ENCODE assay signal across 27 cellular contexts in the genomic region with DNA sequence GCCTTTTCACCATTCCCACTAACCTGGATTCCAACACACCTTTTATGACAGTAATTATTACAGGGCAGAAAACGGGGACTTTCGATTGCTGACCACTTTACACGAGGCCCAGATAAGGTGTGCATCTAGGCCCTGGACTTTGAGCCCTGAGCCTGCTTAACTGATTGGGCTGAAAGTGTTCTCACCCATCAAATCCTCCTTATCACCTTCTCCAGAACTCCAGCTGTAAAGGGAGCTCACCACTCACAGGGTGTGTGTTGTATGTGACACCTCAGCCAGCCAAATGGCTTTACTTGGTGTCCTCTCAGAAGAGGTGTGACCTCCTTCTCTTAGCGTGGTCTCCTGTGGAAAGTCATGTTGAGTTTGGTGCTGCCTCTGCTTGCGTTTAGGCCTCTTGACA. TPM values are rescaled to one million over a fixed set of nuclear protein-coding genes. Genes with fewer than 3 reads are reported as not detected.
DNase-seq lines count a peak whose midpoint lies in the region; ATAC-seq and TF ChIP-seq lines count a peak whose summit lies in the region.
"Had no signal": no experiment of that assay in that cellular context is flagged by ENCODE, and none has a peak within 500 bp of the region (broad histone marks: within the 10 kb centered on the region; RNA-seq: fewer than 3 reads in every experiment).

No MANE protein-coding gene starts in this region.

- H3K4me2 ChIP-seq in hepatocyte: peak overlapping the region; percentile 28
- H3K4me2 ChIP-seq in neural progenitor cell: no peak overlapping the region
- no peak overlapping the region for H3K4me2 ChIP-seq in OCI-LY7 (ENCODE audit: low read length)
- H3K4me2 ChIP-seq: BLaER1 had no signal

- no peaks in the 10 kb centered on the region for H3K4me1 ChIP-seq in right cardiac atrium (ENCODE audit: control insufficient read depth, insufficient read depth, low read length)
- H3K4me1 ChIP-seq in hepatocyte (ENCODE audit: insufficient read depth): peaks cover 36% of the 10 kb centered on the region
- peaks cover 18% of the 10 kb centered on the region for H3K4me1 ChIP-seq in neural progenitor cell
- no peaks in the 10 kb centered on the region for H3K4me1 ChIP-seq in OCI-LY7 (ENCODE audit: insufficient read depth, low read length, poor library complexity, severe bottlenecking)
- H3K4me1 ChIP-seq: ascending aorta, BLaER1, right lobe of liver had no signal

- H3K79me2 ChIP-seq in hepatocyte: peaks cover 67% of the 10 kb centered on the region
- peaks cover 87% of the 10 kb centered on the region for H3K79me2 ChIP-seq in neural progenitor cell (ENCODE audit: low read depth)
- peaks cover 6% of the 10 kb centered on the region; the same call in 1 of the 2 replicates for H3K79me2 ChIP-seq in OCI-LY7 (ENCODE audit: insufficient read depth, low read depth, low read length)

- peaks cover 1% of the 10 kb centered on the region for H3K27me3 Mint-ChIP-seq in neural progenitor cell (ENCODE audit: insufficient read depth, low read depth)
- H3K27me3 Mint-ChIP-seq: activated CD4-positive, alpha-beta memory T cell treated with anti-CD3 and anti-CD28 coated beads, Interleukin-2, amount 10 ng/mL, durations not matched to agents 7 days and 5 days; activated naive CD8-positive, alpha-beta T cell treated with anti-CD3 and anti-CD28 coated beads for 36 hours; central memory CD8-positive, alpha-beta T cell; IgD-negative memory B cell had no signal

- peaks cover 7% of the 10 kb centered on the region for H3K36me3 Mint-ChIP-seq in neural progenitor cell

- H3F3A ChIP-seq in neural progenitor cell (ENCODE audit: low read depth): no peaks in the 10 kb centered on the region

- no peak overlapping the region for H3K27ac ChIP-seq in right cardiac atrium (ENCODE audit: low read length)
- H3K27ac ChIP-seq in hepatocyte: peak overlapping the region; percentile 90
- peak overlapping the region; percentile 37 for H3K27ac ChIP-seq in neural progenitor cell
- H3K27ac ChIP-seq in OCI-LY7 (ENCODE audit: low read depth, low read length, poor library complexity, severe bottlenecking): no peak overlapping the region
- H3K27ac ChIP-seq: ascending aorta, BLaER1, right lobe of liver, upper lobe of left lung had no signal

- no peaks in the 10 kb centered on the region for H3K9me3 ChIP-seq in right cardiac atrium (ENCODE audit: control insufficient read depth, low read length)
- no peaks in the 10 kb centered on the region for H3K9me3 ChIP-seq in hepatocyte (ENCODE audit: low read depth)
- H3K9me3 ChIP-seq in neural progenitor cell (ENCODE audit: low read depth): no peaks in the 10 kb centered on the region
- H3K9me3 ChIP-seq in OCI-LY7 (ENCODE audit: low read length): no peaks in the 10 kb centered on the region
- H3K9me3 ChIP-seq: ascending aorta, BLaER1, right lobe of liver, upper lobe of left lung had no signal

- POLR2A ChIA-PET in OCI-LY7 (lab: Charles Lee): no interaction called here

- no TSS peak for BruUV-seq in OCI-LY7 (replicated peaks; lab: Mats Ljungman, UMichigan)

- H3K4me3 ChIP-seq in right cardiac atrium (ENCODE audit: low read length) (no peak overlapping the region), hepatocyte (no peak overlapping the region), neural progenitor cell (no peak overlapping the region), OCI-LY7 (ENCODE audit: low read depth, low read length, poor library complexity, severe bottlenecking) (no peak overlapping the region)
- H3K4me3 ChIP-seq: ascending aorta, BLaER1, right lobe of liver, upper lobe of left lung had no signal

- H3K4me3 Mint-ChIP-seq in neural progenitor cell: no peak overlapping the region
- H3K4me3 Mint-ChIP-seq: activated CD4-positive, alpha-beta memory T cell treated with anti-CD3 and anti-CD28 coated beads, Interleukin-2, amount 10 ng/mL, durations not matched to agents 7 days and 5 days; activated naive CD8-positive, alpha-beta T cell treated with anti-CD3 and anti-CD28 coated beads for 36 hours; central memory CD8-positive, alpha-beta T cell; IgD-negative memory B cell; mesothelial cell of epicardium; nephron had no signal

- H3K27me3 ChIP-seq in right cardiac atrium (ENCODE audit: control insufficient read depth, insufficient read depth) (no peaks in the 10 kb centered on the region), hepatocyte (no peaks in the 10 kb centered on the region), neural progenitor cell (no peaks in the 10 kb centered on the region)
- H3K27me3 ChIP-seq: ascending aorta, BLaER1, right lobe of liver, upper lobe of left lung had no signal

- peaks cover 3% of the 10 kb centered on the region for H3K9me3 Mint-ChIP-seq in neural progenitor cell
- H3K9me3 Mint-ChIP-seq: central memory CD8-positive, alpha-beta T cell; IgD-negative memory B cell; mesothelial cell of epicardium had no signal

- H4K20me1 ChIP-seq in hepatocyte (ENCODE audit: insufficient read depth, poor library complexity, severe bottlenecking) (peaks cover 5% of the 10 kb centered on the region), neural progenitor cell (ENCODE audit: low read depth) (peaks cover 11% of the 10 kb centered on the region), OCI-LY7 (ENCODE audit: insufficient read depth, low read length) (no peaks in the 10 kb centered on the region)

- 66% methylated on average over 5 of the region's 5 CpGs for WGBS in right cardiac atrium
- WGBS in hepatocyte (ENCODE audit: low lambda C conversion rate, missing lambda C conversion rate): 44% methylated on average over 5 of the region's 5 CpGs

- ATAC-seq in right cardiac atrium (peak; percentile 74 to 85), Right ventricle myocardium inferior (no peak), HG03342 (IDR thresholded peaks at IDR 0.05; ENCODE audit: unreplicated experiment) (no peak)

- CTCF ChIA-PET in OCI-LY7 (lab: Charles Lee; ENCODE audit: unreplicated experiment): no interaction called here

- no peaks in the 10 kb centered on the region for H3K9me2 ChIP-seq in hepatocyte (replicated peaks; ENCODE audit: insufficient read depth)
- H3K9me2 ChIP-seq in OCI-LY7 (ENCODE audit: insufficient read depth, low read length): no peaks in the 10 kb centered on the region

- H3K36me3 ChIP-seq in hepatocyte (replicated peaks; ENCODE audit: insufficient read depth, low read depth) (no peaks in the 10 kb centered on the region), neural progenitor cell (no peaks in the 10 kb centered on the region), OCI-LY7 (ENCODE audit: insufficient read depth, low read length) (peaks cover 18% of the 10 kb centered on the region)
- H3K36me3 ChIP-seq: ascending aorta, right lobe of liver, upper lobe of left lung had no signal

- H2AFZ ChIP-seq in hepatocyte: no peak overlapping the region
- H2AFZ ChIP-seq in neural progenitor cell (replicated peaks): no peak overlapping the region
- H2AFZ ChIP-seq in OCI-LY7 (ENCODE audit: low read length): no peak overlapping the region

- peaks cover 22% of the 10 kb centered on the region for H3K4me1 Mint-ChIP-seq in neural progenitor cell
- H3K4me1 Mint-ChIP-seq: activated CD4-positive, alpha-beta memory T cell treated with anti-CD3 and anti-CD28 coated beads, Interleukin-2, amount 10 ng/mL, durations not matched to agents 7 days and 5 days; activated naive CD8-positive, alpha-beta T cell treated with anti-CD3 and anti-CD28 coated beads for 36 hours had no signal

- no peak overlapping the region for H3K9ac ChIP-seq in neural progenitor cell
- H3K9ac ChIP-seq: BLaER1 had no signal

- TF ChIP-seq CTCF in hepatocyte (IDR thresholded peaks at IDR 0.05; ENCODE audit: poor library complexity) (no peak), neural progenitor cell (IDR thresholded peaks at IDR 0.05) (no peak), OCI-LY7 (conservative IDR thresholded peaks at IDR 0.05; ENCODE audit: low read length) (no peak)

- H3K27ac Mint-ChIP-seq in neural progenitor cell: peak overlapping the region; percentile 44
- H3K27ac Mint-ChIP-seq: activated CD4-positive, alpha-beta memory T cell treated with anti-CD3 and anti-CD28 coated beads, Interleukin-2, amount 10 ng/mL, durations not matched to agents 7 days and 5 days; activated naive CD8-positive, alpha-beta T cell treated with anti-CD3 and anti-CD28 coated beads for 36 hours; activated T-helper 2 cell treated with anti-CD3 and anti-CD28 coated beads, Interferon-gamma antibody, Interleukin-2, Interleukin-4, amounts not matched to agents 10 μg/mL and 5 μg/mL and 100 μg/mL, durations not matched to agents 14 hours and 24 hours and 36 hours; mesothelial cell of epicardium had no signal

- no peak for DNase-seq in right cardiac atrium
- DNase-seq in Right ventricle myocardium inferior (ENCODE audit: missing footprints): no peak
- DNase-seq in hepatocyte (ENCODE audit: low spot score): peak; percentile 79
- no peak for DNase-seq in neural progenitor cell (ENCODE audit: low spot score)
- DNase-seq in NCI-H1436 treated with DMSO at 0.1 percent for 48 hours (lab: John Stamatoyannopoulos, UW): no peak
- DNase-seq in 8988T: no peak
- no peak for DNase-seq in OCI-LY7 (ENCODE audit: low spot score)
- DNase-seq: ACHN; activated CD4-positive, alpha-beta memory T cell treated with anti-CD3 and anti-CD28 coated beads, Interleukin-2, amount 10 ng/mL, durations not matched to agents 7 days and 5 days; activated naive CD8-positive, alpha-beta T cell treated with anti-CD3 and anti-CD28 coated beads for 36 hours; DMS79 treated with DMSO at 0.1 percent for 48 hours; kidney glomerular epithelial cell; NCI-H1105; NCI-H2029 treated with DMSO at 0.1 percent for 48 hours; NCI-H226; right lobe of liver; upper lobe of left lung had no signal

- intact Hi-C loops in right cardiac atrium (cut with DNase I): no loop called here
- intact Hi-C loops in Right ventricle myocardium inferior (cut with DNase I): no loop called here
- intact Hi-C loops in OCI-LY7 (cut with micrococcal nuclease; ENCODE audit: unreplicated experiment): no loop called here

RNA-seq across cellular contexts. Expression of gene SIPA1L3, which starts 36.5 kb away (rescaled TPM):
- total RNA-seq in right cardiac atrium (10 to 100 TPM in 3 of 4 donors, 1 to 10 TPM in 1; 7.5 to 19.8 (median 12.4) TPM), Right ventricle myocardium inferior (9.3 TPM), hepatocyte (14.2 and 23.3 TPM in 2 replicates), neural progenitor cell (ENCODE audit: low replicate concordance) (19.2 and 27.0 TPM in 2 replicates), OCI-LY7 (2022) (70.7 and 84.4 TPM in 2 replicates)
- polyA plus RNA-seq in right cardiac atrium (7.8 TPM), hepatocyte (13.7 and 15.6 TPM in 2 replicates)
- 21.2 and 36.3 TPM in 2 replicates for total RNA-seq in OCI-LY7 (2014; rRNA removed; shearing (Covaris generic))

RNA-seq across cellular contexts. Expression of gene WDR87, which starts 37.1 kb away (rescaled TPM):
- not detected for total RNA-seq in right cardiac atrium
- polyA plus RNA-seq in right cardiac atrium: not detected
- not detected for total RNA-seq in Right ventricle myocardium inferior
- not detected in 2 replicates for total RNA-seq in hepatocyte
- 0.11 TPM in 1 of 2 replicates, not detected in the other for polyA plus RNA-seq in hepatocyte
- not detected in 2 replicates for total RNA-seq in neural progenitor cell (ENCODE audit: low replicate concordance)
- 0.08 TPM in 1 of 2 replicates, not detected in the other for total RNA-seq in OCI-LY7 (2014; rRNA removed; shearing (Covaris generic))
- total RNA-seq in OCI-LY7 (2022): 0.08 and 0.09 TPM in 2 replicates
- total RNA-seq: activated CD4-positive, alpha-beta memory T cell treated with anti-CD3 and anti-CD28 coated beads, Interleukin-2, amount 10 ng/mL, durations not matched to agents 7 days and 5 days; activated naive CD8-positive, alpha-beta T cell treated with anti-CD3 and anti-CD28 coated beads for 36 hours; activated T-helper 2 cell treated with anti-CD3 and anti-CD28 coated beads, Interferon-gamma antibody, Interleukin-2, Interleukin-4, amounts not matched to agents 10 μg/mL and 5 μg/mL and 100 μg/mL, durations not matched to agents 14 hours and 24 hours and 36 hours; ascending aorta; dermis microvascular lymphatic vessel endothelial cell; M059J; mesothelial cell of epicardium; right lobe of liver; upper lobe of left lung had no signal
- polyA plus RNA-seq: IgD-negative memory B cell had no signal

Comparison
In these comparisons a context has a peak if more than half of its experiments do, and no peak if none do; other contexts are left out.
1. ATAC-seq: peak in right cardiac atrium (2 of 2); none in Right ventricle myocardium inferior (single experiment) and HG03342 (single experiment).
2. H3K27ac ChIP-seq: peak in hepatocyte (single experiment) and neural progenitor cell (single experiment); none in right cardiac atrium (single experiment) and OCI-LY7 (single experiment).